25 cellular contexts compared by ENCODE assay signal in genomic region chr7:26208040-26208439, GRCh38.
"Had no signal": no experiment of that assay in that cellular context is flagged by ENCODE, and none has a peak within 500 bp of the region (broad histone marks: within the 10 kb centered on the region; RNA-seq: fewer than 3 reads in every experiment).

No MANE protein-coding gene starts in this region.

- H3K9me3 Mint-ChIP-seq: nephron had no signal

- H3K27ac Mint-ChIP-seq: nephron had no signal

- H3K4me3 ChIP-seq: adrenal gland, ascending aorta, dorsolateral prefrontal cortex, esophagus muscularis mucosa, gastrocnemius medialis, stomach, suprapubic skin, tibial nerve had no signal

- DNase-seq: activated CD4-positive, alpha-beta T cell treated with anti-CD3 and anti-CD28 coated beads, Interleukin-2, amount 50 U/mL, for 1 hour; activated CD8-positive, alpha-beta memory T cell treated with anti-CD3 and anti-CD28 coated beads for 24 hours; activated CD8-positive, alpha-beta memory T cell treated with anti-CD3 and anti-CD28 coated beads, Interleukin-2, amount 50 U/mL, for 4 hours; activated effector memory CD4-positive, alpha-beta T cell treated with anti-CD3 and anti-CD28 coated beads, Interleukin-2, amount 50 U/mL, for 16 hours; activated naive CD4-positive, alpha-beta T cell treated with anti-CD3 and anti-CD28 coated beads, Interleukin-2, amount 50 U/mL, for 16 hours; adrenal gland; brain microvascular endothelial cell; central memory CD4-positive, alpha-beta T cell; dorsolateral prefrontal cortex; gastrocnemius medialis; hippocampal formation; left cardiac atrium; right cardiac atrium; stimulated activated CD4-positive, alpha-beta T cell treated with anti-CD3 and anti-CD28 coated beads, Interleukin-12 subunit alpha, Interleukin-12 subunit beta, amount 100 ng/mL, for 4 hours; stimulated activated CD4-positive, alpha-beta T cell treated with anti-CD3 and anti-CD28 coated beads, Interleukin-4, amount 100 ng/mL, for 4 hours; stomach; SW 1271 had no signal

- H3K9me3 ChIP-seq: adrenal gland, ascending aorta, esophagus muscularis mucosa, gastrocnemius medialis, stomach, suprapubic skin, tibial nerve had no signal

- H2AFZ ChIP-seq: parathyroid adenoma had no signal

- H3K27ac ChIP-seq: adrenal gland, ascending aorta, brain microvascular endothelial cell, dorsolateral prefrontal cortex, esophagus muscularis mucosa, gastrocnemius medialis, parathyroid adenoma, stomach, suprapubic skin, tibial nerve, VCaP had no signal

- H3K27me3 ChIP-seq: adrenal gland, ascending aorta, brain microvascular endothelial cell, dorsolateral prefrontal cortex, esophagus muscularis mucosa, gastrocnemius medialis, stomach, suprapubic skin, tibial nerve had no signal

- H3K79me2 ChIP-seq: parathyroid adenoma had no signal

- H3K9ac ChIP-seq: parathyroid adenoma had no signal

- ATAC-seq: activated CD4-positive, CD25-positive, alpha-beta regulatory T cell treated with anti-CD3 and anti-CD28 coated beads, Interleukin-2, amount 50 U/mL, for 24 hours; gastrocnemius medialis; left cardiac atrium; right cardiac atrium had no signal
